Comparison of ENCODE assay signal across 8 cellular contexts in the genomic region with DNA sequence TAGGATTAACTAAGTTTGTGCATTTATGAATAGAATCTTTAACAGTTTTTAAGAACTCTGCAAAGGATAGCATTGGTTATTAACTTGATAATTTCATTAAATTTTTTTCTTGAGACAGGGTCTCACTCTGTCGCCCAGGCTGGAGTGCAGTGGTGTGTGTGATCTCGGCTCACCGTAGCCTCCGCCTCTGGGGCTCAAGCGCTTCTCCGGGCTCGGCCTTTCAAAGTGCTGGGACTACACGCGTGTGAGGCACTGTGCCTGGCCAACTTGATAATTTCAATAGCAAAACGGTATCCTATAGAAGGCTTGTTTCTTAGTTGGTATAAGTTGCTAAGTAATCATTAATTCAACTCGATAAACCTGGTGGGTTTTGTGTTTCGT. TPM values are rescaled to one million over a fixed set of nuclear protein-coding genes. Genes with fewer than 3 reads are reported as not detected.
A peak's percentile ranks its signal among the peaks of the same experiment; 100 is the strongest.
DNase-seq lines count a peak whose midpoint lies in the region; ATAC-seq and TF ChIP-seq lines count a peak whose summit lies in the region.

No MANE protein-coding gene starts in this region.

- H3K36me3 ChIP-seq in ovary, result no peaks in the 10 kb centered on the region

- TF ChIP-seq EP300 in ovary (IDR thresholded peaks at IDR 0.05), result no peak

- peak overlapping the region in 1 of 2 donors; percentile 68 for H3K27ac ChIP-seq in ovary

- no peaks in the 10 kb centered on the region for H3K36me3 Mint-ChIP-seq in endothelial cell (ENCODE audit: low read depth, unreplicated experiment)

- H3K4me3 Mint-ChIP-seq in endothelial cell (ENCODE audit: unreplicated experiment), result peak overlapping the region; percentile 77

- DNase-seq in NB4 (ENCODE audit: low read depth) (peak; percentile 9), endothelial cell (ENCODE audit: low spot score) (peak; percentile 38), ovary (no peak), epidermal melanocyte (ENCODE audit: insufficient read length, low spot score) (no peak), GDM1 (lab: John Stamatoyannopoulos, UW) (no peak), middle frontal gyrus (ENCODE audit: extremely low spot score, low spot score) (no peak)

- peak; percentile 29 for ATAC-seq in GM21529 (IDR thresholded peaks at IDR 0.05; ENCODE audit: unreplicated experiment)

- H3K9me3 ChIP-seq in ovary, result no peaks in the 10 kb centered on the region

- H3K27me3 Mint-ChIP-seq in endothelial cell (ENCODE audit: unreplicated experiment), result no peaks in the 10 kb centered on the region

- no peaks in the 10 kb centered on the region for H3K9me3 Mint-ChIP-seq in endothelial cell (ENCODE audit: unreplicated experiment)

- TF ChIP-seq POLR2A in NB4 (IDR thresholded peaks at IDR 0.05; ENCODE audit: extremely low read depth, insufficient read length) (no peak), ovary (IDR thresholded peaks at IDR 0.05) (no peak)

- H3K27ac Mint-ChIP-seq in endothelial cell (ENCODE audit: unreplicated experiment), result no peak overlapping the region

- intact Hi-C loops in ovary (cut with DNase I), result loop anchor here in 1 of 4 donors (5.0 kb wide), 1 partner anchor 115 kb away; a partner anchor contains a TSS

- no peaks in the 10 kb centered on the region for H3K27me3 ChIP-seq in ovary

- H3K4me3 ChIP-seq in GM08714 (ENCODE audit: low read length) (peak overlapping the region; percentile 54; the same call in 1 of the 2 replicates), NB4 (ENCODE audit: low read depth, low read length) (no peak overlapping the region), ovary (peak overlapping the region; percentile 54)

- peaks cover 2% of the 10 kb centered on the region for H3K4me1 ChIP-seq in ovary (ENCODE audit: insufficient read depth)

- TF ChIP-seq CTCF in NB4 (IDR thresholded peaks at IDR 0.05; ENCODE audit: low read depth, low read length) (no peak), endothelial cell (IDR thresholded peaks at IDR 0.05; ENCODE audit: unreplicated experiment) (no peak), ovary (IDR thresholded peaks at IDR 0.05) (no peak)

- H3K4me1 Mint-ChIP-seq in endothelial cell (ENCODE audit: unreplicated experiment), result no peaks in the 10 kb centered on the region

- 25 to 39% (median 33%) methylated on average over 12 of the region's 12 CpGs for WGBS in ovary, 3 donors

RNA-seq across cellular contexts. Expression of a gene that starts 38.0 kb away (rescaled TPM):
- total RNA-seq in endothelial cell (ENCODE audit: unreplicated experiment) (23.7 TPM), ovary (10 to 100 TPM; 11.5 to 24.6 (median 17.0) TPM)
- 10 to 100 TPM in 1 of 2 donors, 1 to 10 TPM in 1; 6.7 to 16.7 TPM for polyA plus RNA-seq in ovary

Comparison
In these comparisons a context has a peak if more than half of its experiments do, and no peak if none do; other contexts are left out.
1. DNase-seq: peak in NB4 (single experiment) and endothelial cell (single experiment); none in ovary (0 of 5), epidermal melanocyte (single experiment), GDM1 (single experiment) and middle frontal gyrus (single experiment).